Comparison of ENCODE assay signal across 15 cellular contexts in the genomic region with DNA sequence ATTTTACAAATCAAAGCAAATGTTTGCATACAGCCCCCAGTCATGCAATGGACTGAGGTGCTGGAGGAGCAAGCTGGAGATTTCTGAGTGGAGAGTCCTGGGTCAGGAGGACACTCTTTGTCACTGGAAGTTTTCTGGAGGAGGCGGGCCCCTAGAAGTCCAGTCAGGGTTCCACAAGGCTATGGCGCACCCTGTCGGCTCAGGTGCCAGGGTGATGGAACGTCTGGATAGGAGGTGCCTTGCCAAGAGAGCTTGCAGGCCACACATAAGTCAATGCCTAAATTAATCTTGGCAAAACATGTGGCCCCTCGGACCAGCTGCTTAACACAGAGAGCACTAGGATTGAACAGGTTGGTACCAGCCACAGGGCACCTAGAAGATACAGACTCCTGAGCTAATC.
DNase-seq lines count a peak whose midpoint lies in the region; ATAC-seq, FAIRE-seq and TF ChIP-seq lines count a peak whose summit lies in the region.
"Had no signal": no experiment of that assay in that cellular context is flagged by ENCODE, and none has a peak within 500 bp of the region (broad histone marks: within the 10 kb centered on the region; RNA-seq: fewer than 3 reads in every experiment).

No MANE protein-coding gene starts in this region.

- H3K9me2 ChIP-seq in SK-N-SH: no peaks in the 10 kb centered on the region

- H2AFZ ChIP-seq in SK-N-SH (ENCODE audit: low read depth): no peak overlapping the region

- TF ChIP-seq EP300 in SK-N-SH (IDR thresholded peaks at IDR 0.05; ENCODE audit: borderline replicate concordance in 1 of 2, low read depth in 1 of 2, low read length in 1 of 2): no peak

- H3K79me2 ChIP-seq in SK-N-SH (ENCODE audit: insufficient read depth): no peaks in the 10 kb centered on the region

- FAIRE-seq in small intestine (lab: Jason Lieb, UNC) (no peak), GM19239 (lab: Jason Lieb, UNC) (no peak)
- FAIRE-seq: GM12891, TTC549 had no signal

- intact Hi-C loops in left cardiac atrium (cut with DNase I): loop anchor here in 1 of 2 donors (10.0 kb wide), 1 partner anchor 174 kb away; a partner anchor contains a TSS

- CTCF ChIA-PET in SK-N-SH (lab: Yijun Ruan, JAX): interaction anchor here (0.6 to 1.7 kb wide), 5 partner anchors 17 to 1013 kb away, joined by 3 read pairs; no protein-coding TSS in a partner anchor

- peak; percentile 17; the same call in 1 of the 2 replicates for TF ChIP-seq CTCF in SK-N-SH (IDR thresholded peaks at IDR 0.05)

- H3K36me3 ChIP-seq in SK-N-SH (replicated peaks in 1 of 2; ENCODE audit: control insufficient read depth in 1 of 2, insufficient read depth in 2 of 2, low read length in 1 of 2): no peaks in the 10 kb centered on the region
- no peaks in the 10 kb centered on the region for H3K36me3 ChIP-seq in small intestine (ENCODE audit: control insufficient read depth in 2 of 2, insufficient read depth in 2 of 2, low read length in 2 of 2)
- H3K36me3 ChIP-seq: esophagus muscularis mucosa had no signal

- TF ChIP-seq RAD21 in SK-N-SH (IDR thresholded peaks at IDR 0.05; ENCODE audit: low read length): peak; percentile 53

- no peak for ATAC-seq in SK-N-SH treated with all-trans-retinoic acid at 6 μM for 48 hours
- ATAC-seq in left cardiac atrium: peak; percentile 42 to 67

- H3F3A ChIP-seq in SK-N-SH (replicated peaks; ENCODE audit: insufficient read depth): peaks cover 5% of the 10 kb centered on the region

- no peak overlapping the region for H3K4me2 ChIP-seq in SK-N-SH

- no peak for DNase-seq in SK-N-SH
- DNase-seq in NCI-H774 (lab: John Stamatoyannopoulos, UW): peak; percentile 50
- DNase-seq in left cardiac atrium: no peak
- peak; percentile 56 for DNase-seq in small intestine
- no peak for DNase-seq in activated CD4-positive, CD25-positive, alpha-beta regulatory T cell (lab: John Stamatoyannopoulos, UW)
- DNase-seq in activated CD4-positive, alpha-beta T cell treated with anti-CD3 and anti-CD28 coated beads for 48 hours: no peak
- DNase-seq in GM19239 (ENCODE audit: insufficient read length, low spot score): no peak
- DNase-seq: activated CD8-positive, alpha-beta memory T cell treated with anti-CD3 and anti-CD28 coated beads, Interleukin-2, amount 50 U/mL, for 4 hours; activated naive CD8-positive, alpha-beta T cell treated with anti-CD3 and anti-CD28 coated beads for 36 hours; SHP77; stimulated activated CD4-positive, alpha-beta T cell treated with anti-CD3 and anti-CD28 coated beads, Interleukin-2, amount 100 ng/mL, for 48 hours had no signal

- no peaks in the 10 kb centered on the region for H3K27me3 ChIP-seq in SK-N-SH (ENCODE audit: insufficient read depth)
- no peaks in the 10 kb centered on the region for H3K27me3 ChIP-seq in small intestine (ENCODE audit: control insufficient read depth in 2 of 2, insufficient read depth in 2 of 2, low read length in 2 of 2)
- H3K27me3 ChIP-seq: esophagus muscularis mucosa had no signal

- 83% methylated on average over 4 of the region's 5 CpGs for WGBS in SK-N-SH (ENCODE audit: low lambda C conversion rate)
- 49 to 70% (median 55%) methylated on average over 5 of the region's 5 CpGs for WGBS in small intestine, 3 donors

- POLR2A ChIA-PET in SK-N-SH (lab: Yijun Ruan, JAX): no interaction called here

- H3K27ac ChIP-seq in SK-N-SH (ENCODE audit: low read depth in 2 of 2, low read length in 1 of 2) (no peak overlapping the region; a peak in 1 of 4 replicates), small intestine (ENCODE audit: low read depth in 1 of 2, low read length in 1 of 2) (no peak overlapping the region)
- H3K27ac ChIP-seq: esophagus muscularis mucosa had no signal

- H3K9ac ChIP-seq in SK-N-SH: no peak overlapping the region

- H3K9me3 ChIP-seq in SK-N-SH: no peaks in the 10 kb centered on the region
- no peaks in the 10 kb centered on the region for H3K9me3 ChIP-seq in small intestine (ENCODE audit: control insufficient read depth, low read depth)
- H3K9me3 ChIP-seq: esophagus muscularis mucosa had no signal

- H3K4me3 ChIP-seq in SK-N-SH (ENCODE audit: low read depth in 2 of 2, low read length in 1 of 2): no peak overlapping the region
- H3K4me3 ChIP-seq in small intestine (ENCODE audit: low read depth in 1 of 2, low read length in 2 of 2): no peak overlapping the region
- H3K4me3 ChIP-seq: esophagus muscularis mucosa had no signal

- peaks cover 9 to 37% of the 10 kb centered on the region in 2 experiments; a peak in 3 of 4 replicates for H3K4me1 ChIP-seq in SK-N-SH (ENCODE audit: control insufficient read depth in 1 of 2, insufficient read depth in 2 of 2, low read depth in 1 of 2, low read length in 1 of 2)
- no peaks in the 10 kb centered on the region for H3K4me1 ChIP-seq in small intestine (ENCODE audit: control insufficient read depth in 2 of 2, insufficient read depth in 1 of 2, low read depth in 1 of 2, low read length in 1 of 2)
- H3K4me1 ChIP-seq: esophagus muscularis mucosa had no signal

- H4K20me1 ChIP-seq in SK-N-SH (ENCODE audit: insufficient read depth): no peaks in the 10 kb centered on the region

TF ChIP-seq in SK-N-SH, 30 proteins besides CTCF, POLR2A, EP300 and RAD21:
- TF ChIP-seq NRF1 (IDR thresholded peaks at IDR 0.05; ENCODE audit: low read depth, low read length): no peak
- TF ChIP-seq SMC3 (IDR thresholded peaks at IDR 0.05; ENCODE audit: low read depth, low read length): peak; percentile 26; the same call in 1 of the 2 replicates

TF ChIP-seq in SK-N-SH treated with all-trans-retinoic acid at 6 μM for 48 hours, 23 proteins besides CTCF, POLR2A, EP300 and RAD21:
- TF ChIP-seq SNAI2 (CRISPR knock-in tag; IDR thresholded peaks at IDR 0.05): no peak
- TF ChIP-seq CSDC2 (CRISPR knock-in tag; IDR thresholded peaks at IDR 0.05): no peak
- no peak for TF ChIP-seq PPARA (CRISPR knock-in tag; IDR thresholded peaks at IDR 0.05; ENCODE audit: borderline replicate concordance)
- TF ChIP-seq ZFP3 (CRISPR knock-in tag; IDR thresholded peaks at IDR 0.05): no peak
- TF ChIP-seq BACH2 (CRISPR knock-in tag; IDR thresholded peaks at IDR 0.05; ENCODE audit: borderline replicate concordance): no peak
- no peak for TF ChIP-seq ISL1 (CRISPR knock-in tag; IDR thresholded peaks at IDR 0.05)
- TF ChIP-seq GLIS3 (CRISPR knock-in tag; IDR thresholded peaks at IDR 0.05): no peak
- TF ChIP-seq OSR1 (CRISPR knock-in tag; IDR thresholded peaks at IDR 0.05): no peak
- no peak for TF ChIP-seq ZC3H10 (CRISPR knock-in tag; IDR thresholded peaks at IDR 0.05)
- no peak for TF ChIP-seq TOX (CRISPR knock-in tag; IDR thresholded peaks at IDR 0.05; ENCODE audit: borderline replicate concordance)

Comparison
In these comparisons a context has a peak if more than half of its experiments do, and no peak if none do; other contexts are left out.
1. DNase-seq: peak in NCI-H774 (single experiment) and small intestine (single experiment); none in SK-N-SH (single experiment), left cardiac atrium (single experiment), activated CD4-positive, CD25-positive, alpha-beta regulatory T cell (0 of 4), activated CD4-positive, alpha-beta T cell treated with anti-CD3 and anti-CD28 coated beads for 48 hours (single experiment) and GM19239 (single experiment).